Comparison of ENCODE assay signal across 21 cellular contexts in genomic region chr3:171311784-171312183, GRCh38.
DNase-seq lines count a peak whose midpoint lies in the region; ATAC-seq lines count a peak whose summit lies in the region.
"Had no signal": no experiment of that assay in that cellular context is flagged by ENCODE, and none has a peak within 500 bp of the region (broad histone marks: within the 10 kb centered on the region; RNA-seq: fewer than 3 reads in every experiment).

No MANE protein-coding gene starts in this region.

- peak overlapping the region in 1 of 2 experiments; percentile 33 for H3K18ac ChIP-seq in mesenchymal stem cell (ENCODE audit: low read depth in 1 of 2, low read length in 2 of 2)

- DNase-seq in T-helper 1 cell = no peak
- DNase-seq in CMK (ENCODE audit: low read depth) = peak; percentile 60
- DNase-seq in mesenchymal stem cell = no peak
- no peak for DNase-seq in germinal center (ENCODE audit: low spot score)
- DNase-seq: 8988T; activated CD4-positive, alpha-beta T cell treated with anti-CD3 and anti-CD28 coated beads, Interleukin-2, amount 10 ng/mL, durations not matched to agents 7 days and 5 days; caudate nucleus; kidney; NCI-H1417 treated with DMSO at 0.1 percent for 48 hours; NCI-H2171; NCI-H69; psoas muscle; spleen; T-helper 9 cell; trophoblast cell had no signal

- no peak overlapping the region for H2AK5ac ChIP-seq in mesenchymal stem cell (ENCODE audit: low read length, severe bottlenecking)

- H2BK5ac ChIP-seq in mesenchymal stem cell (ENCODE audit: low read depth, low read length, poor library complexity, severe bottlenecking) = no peak overlapping the region

- no peak overlapping the region for H3K4me3 ChIP-seq in mesenchymal stem cell (ENCODE audit: insufficient read depth in 1 of 2, low read depth in 1 of 2, low read length in 2 of 2)
- H3K4me3 ChIP-seq: hepatocyte, psoas muscle, SJSA1 had no signal

- no peaks in the 10 kb centered on the region for H3K27me3 ChIP-seq in mesenchymal stem cell (ENCODE audit: control insufficient read depth in 1 of 2, insufficient read depth in 1 of 2, low read length in 2 of 2)
- H3K27me3 ChIP-seq: hepatocyte, SJSA1, spleen had no signal

- no peak overlapping the region for H3K23ac ChIP-seq in mesenchymal stem cell (ENCODE audit: low read length in 2 of 2)

- no peak overlapping the region for H2AFZ ChIP-seq in mesenchymal stem cell (ENCODE audit: low read depth, low read length)
- H2AFZ ChIP-seq: hepatocyte had no signal

- H2BK120ac ChIP-seq in mesenchymal stem cell (ENCODE audit: low read depth, low read length) = peak overlapping the region; percentile 34

- no peak overlapping the region for H4K91ac ChIP-seq in mesenchymal stem cell (ENCODE audit: low read length)

- no peaks in the 10 kb centered on the region for H3K9me3 ChIP-seq in mesenchymal stem cell (ENCODE audit: control insufficient read depth, low read length)
- H3K9me3 ChIP-seq: psoas muscle, SJSA1 had no signal

- H3K27ac Mint-ChIP-seq in T-helper 1 cell treated with Interleukin-12 subunit alpha and Interleukin-12 subunit beta and Interleukin-4 antibody, amounts not matched to agents 30 μg/mL and 1 μg/mL, for 36 hours = no peak overlapping the region
- H3K27ac Mint-ChIP-seq in activated T-helper 17 cell treated with anti-CD3 and anti-CD28 coated beads, Interleukin-2, amount 50 U/mL, for 72 hours = no peak overlapping the region
- H3K27ac Mint-ChIP-seq: activated CD4-positive, alpha-beta T cell treated with anti-CD3 and anti-CD28 coated beads, Interleukin-2, amount 10 ng/mL, durations not matched to agents 7 days and 5 days had no signal

- H2BK12ac ChIP-seq in mesenchymal stem cell (ENCODE audit: low read length in 2 of 2) = no peak overlapping the region

- no peak overlapping the region for H3K4me2 ChIP-seq in mesenchymal stem cell (ENCODE audit: low read length, poor library complexity, severe bottlenecking)
- H3K4me2 ChIP-seq: hepatocyte had no signal

- H3K9ac ChIP-seq in mesenchymal stem cell (ENCODE audit: low read length) = no peak overlapping the region

- H3K36me3 ChIP-seq in mesenchymal stem cell (ENCODE audit: control insufficient read depth in 1 of 2, insufficient read depth in 2 of 2, low read depth in 1 of 2, low read length in 2 of 2) = no peaks in the 10 kb centered on the region
- H3K36me3 ChIP-seq: SJSA1, spleen had no signal

- peaks cover 31% of the 10 kb centered on the region for H3K4me1 Mint-ChIP-seq in T-helper 1 cell treated with Interleukin-12 subunit alpha and Interleukin-12 subunit beta and Interleukin-4 antibody, amounts not matched to agents 30 μg/mL and 1 μg/mL, for 36 hours (ENCODE audit: low read depth)
- H3K4me1 Mint-ChIP-seq in activated T-helper 17 cell treated with anti-CD3 and anti-CD28 coated beads, Interleukin-2, amount 50 U/mL, for 72 hours = peaks cover 34% of the 10 kb centered on the region

- peaks cover 8% of the 10 kb centered on the region for H3K9me3 Mint-ChIP-seq in T-helper 1 cell treated with Interleukin-12 subunit alpha and Interleukin-12 subunit beta and Interleukin-4 antibody, amounts not matched to agents 30 μg/mL and 1 μg/mL, for 36 hours
- H3K9me3 Mint-ChIP-seq in activated T-helper 17 cell treated with anti-CD3 and anti-CD28 coated beads, Interleukin-2, amount 50 U/mL, for 72 hours = peaks cover 4% of the 10 kb centered on the region

- H2BK15ac ChIP-seq in mesenchymal stem cell (ENCODE audit: low read depth, poor library complexity, severe bottlenecking) = no peak overlapping the region

- 63% methylated on average over 1 of the region's 6 CpGs for WGBS in mesenchymal stem cell

- no peak for ATAC-seq in activated T-helper 17 cell treated with anti-CD3 and anti-CD28 coated beads, Interleukin-2, amount 50 U/mL, for 72 hours (replicated peaks)
- ATAC-seq in HG02852 (IDR thresholded peaks at IDR 0.05; ENCODE audit: unreplicated experiment) (no peak), GM21786 (IDR thresholded peaks at IDR 0.05; ENCODE audit: unreplicated experiment) (no peak)

- no peak overlapping the region for H3K4ac ChIP-seq in mesenchymal stem cell (ENCODE audit: low read depth in 1 of 2, low read length in 2 of 2)

- H3K4me1 ChIP-seq in mesenchymal stem cell (ENCODE audit: control insufficient read depth, insufficient read depth, low read depth, low read length) = peaks cover 2% of the 10 kb centered on the region

- H3K14ac ChIP-seq in mesenchymal stem cell (ENCODE audit: low read length in 2 of 2) = no peak overlapping the region

- H3K27ac ChIP-seq in mesenchymal stem cell (ENCODE audit: low read length, poor library complexity, severe bottlenecking) = no peak overlapping the region
- H3K27ac ChIP-seq: hepatocyte, psoas muscle, SJSA1, spleen had no signal

- no peaks in the 10 kb centered on the region for H3K27me3 Mint-ChIP-seq in T-helper 1 cell treated with Interleukin-12 subunit alpha and Interleukin-12 subunit beta and Interleukin-4 antibody, amounts not matched to agents 30 μg/mL and 1 μg/mL, for 36 hours (ENCODE audit: low read depth)
- no peaks in the 10 kb centered on the region for H3K27me3 Mint-ChIP-seq in activated T-helper 17 cell treated with anti-CD3 and anti-CD28 coated beads, Interleukin-2, amount 50 U/mL, for 72 hours
- H3K27me3 Mint-ChIP-seq: activated CD4-positive, alpha-beta T cell treated with anti-CD3 and anti-CD28 coated beads, Interleukin-2, amount 10 ng/mL, durations not matched to agents 7 days and 5 days had no signal

- peaks cover 4% of the 10 kb centered on the region for H3K36me3 Mint-ChIP-seq in T-helper 1 cell treated with Interleukin-12 subunit alpha and Interleukin-12 subunit beta and Interleukin-4 antibody, amounts not matched to agents 30 μg/mL and 1 μg/mL, for 36 hours (ENCODE audit: low read depth)
- no peaks in the 10 kb centered on the region for H3K36me3 Mint-ChIP-seq in activated T-helper 17 cell treated with anti-CD3 and anti-CD28 coated beads, Interleukin-2, amount 50 U/mL, for 72 hours (ENCODE audit: low read depth)

- H4K8ac ChIP-seq in mesenchymal stem cell (ENCODE audit: low read length) = no peak overlapping the region

- peaks cover 19% of the 10 kb centered on the region for H3K79me1 ChIP-seq in mesenchymal stem cell (replicated peaks; ENCODE audit: low read length, poor library complexity, severe bottlenecking)

- peak overlapping the region; percentile 16 for H3K4me3 Mint-ChIP-seq in T-helper 1 cell treated with Interleukin-12 subunit alpha and Interleukin-12 subunit beta and Interleukin-4 antibody, amounts not matched to agents 30 μg/mL and 1 μg/mL, for 36 hours
- peak overlapping the region; percentile 41 for H3K4me3 Mint-ChIP-seq in activated T-helper 17 cell treated with anti-CD3 and anti-CD28 coated beads, Interleukin-2, amount 50 U/mL, for 72 hours
- H3K4me3 Mint-ChIP-seq: activated CD4-positive, alpha-beta T cell treated with anti-CD3 and anti-CD28 coated beads, Interleukin-2, amount 10 ng/mL, durations not matched to agents 7 days and 5 days had no signal
